ENCODE assay signal across 7 cellular contexts in genomic region chr14:25833341-25834121, GRCh38.
A peak's percentile ranks its signal among the peaks of the same experiment; 100 is the strongest.
DNase-seq lines count a peak whose midpoint lies in the region; ATAC-seq and TF ChIP-seq lines count a peak whose summit lies in the region.

No MANE protein-coding gene starts in this region.

- no peak overlapping the region for H3K27ac Mint-ChIP-seq in nephron progenitor cell

- H3K36me3 ChIP-seq in upper lobe of right lung = no peaks in the 10 kb centered on the region

- H3K4me3 Mint-ChIP-seq in nephron progenitor cell = no peak overlapping the region

- H3K27me3 Mint-ChIP-seq in nephron progenitor cell (ENCODE audit: low read depth, poor library complexity) = no peaks in the 10 kb centered on the region

- no peaks in the 10 kb centered on the region for H3K36me3 Mint-ChIP-seq in nephron progenitor cell (ENCODE audit: low read depth)

- H3K27ac ChIP-seq in upper lobe of right lung = no peak overlapping the region

- H3K27me3 ChIP-seq in upper lobe of right lung = no peaks in the 10 kb centered on the region

- H3K4me1 ChIP-seq in upper lobe of right lung = no peaks in the 10 kb centered on the region

- peaks cover 6% of the 10 kb centered on the region for H3K9me3 ChIP-seq in upper lobe of right lung

- peak; percentile 69 for TF ChIP-seq CTCF in nephron progenitor cell (IDR thresholded peaks at IDR 0.05)
- no peak for TF ChIP-seq CTCF in omental fat pad (IDR thresholded peaks at IDR 0.05)
- TF ChIP-seq CTCF in upper lobe of right lung (IDR thresholded peaks at IDR 0.05) = no peak

- intact Hi-C loops in upper lobe of right lung (cut with DNase I) = no loop called here

- no peak overlapping the region for H3K4me3 ChIP-seq in upper lobe of right lung

- DNase-seq in HT1080 (ENCODE audit: low read depth) (peak; percentile 21), NCI-H345 (lab: John Stamatoyannopoulos, UW) (peak; percentile 60), cerebellar cortex (ENCODE audit: low spot score) (peak; percentile 56), nephron progenitor cell (peak; percentile 54), omental fat pad (ENCODE audit: low spot score) (no peak), upper lobe of right lung (no peak)

- H3K9me3 Mint-ChIP-seq in nephron progenitor cell = no peaks in the 10 kb centered on the region

- peaks cover 35% of the 10 kb centered on the region for H3K4me1 Mint-ChIP-seq in nephron progenitor cell

- ATAC-seq in omental fat pad (ENCODE audit: low FRiP score) (no peak), HG03565 (IDR thresholded peaks at IDR 0.05; ENCODE audit: unreplicated experiment) (no peak), upper lobe of right lung (no peak)

Comparison
In these comparisons a context has a peak if more than half of its experiments do, and no peak if none do; other contexts are left out.
1. DNase-seq: peak in HT1080 (single experiment), NCI-H345 (single experiment), cerebellar cortex (single experiment) and nephron progenitor cell (single experiment); none in omental fat pad (single experiment) and upper lobe of right lung (single experiment).